ENCODE assay signal across 8 cellular contexts in genomic region chr5:31639488-31640011, GRCh38. TPM values are rescaled to one million over a fixed set of nuclear protein-coding genes. Genes with fewer than 3 reads are reported as not detected.
DNase-seq lines count a peak whose midpoint lies in the region; ATAC-seq and TF ChIP-seq lines count a peak whose summit lies in the region.

No MANE protein-coding gene starts in this region.

- H3K4me3 Mint-ChIP-seq in activated naive CD8-positive, alpha-beta T cell treated with anti-CD3 and anti-CD28 coated beads, Interleukin-2, amount 10 ng/mL, durations not matched to agents 7 days and 5 days: peak overlapping the region; percentile 36

- H2AFZ ChIP-seq in ACC112 (ENCODE audit: low read length, unreplicated experiment): peak overlapping the region; percentile 89

- H3K27ac ChIP-seq in ACC112 (ENCODE audit: low read depth, low read length) (no peak overlapping the region), left lung (no peak overlapping the region), upper lobe of left lung (peak overlapping the region in 1 of 4 donors; percentile 68)

- H3K9me3 ChIP-seq in left lung (no peaks in the 10 kb centered on the region), upper lobe of left lung (no peaks in the 10 kb centered on the region)

- no peaks in the 10 kb centered on the region for H3K36me3 ChIP-seq in ACC112 (ENCODE audit: insufficient read depth, low read length)
- no peaks in the 10 kb centered on the region for H3K36me3 ChIP-seq in left lung
- H3K36me3 ChIP-seq in upper lobe of left lung: no peaks in the 10 kb centered on the region

- no peaks in the 10 kb centered on the region for H3K4me1 ChIP-seq in ACC112 (ENCODE audit: control insufficient read depth, insufficient read depth, low read length, unreplicated experiment)
- H3K4me1 ChIP-seq in left lung: peaks cover 7 to 15% of the 10 kb centered on the region in 2 donors
- peaks cover 13 to 22% (median 14%) of the 10 kb centered on the region in 4 donors for H3K4me1 ChIP-seq in upper lobe of left lung

- H3K4me3 ChIP-seq in ACC112 (ENCODE audit: low read depth, low read length) (peak overlapping the region; percentile 78), left lung (peak overlapping the region; percentile 25 to 56), upper lobe of left lung (peak overlapping the region; percentile 23 to 87 (median 60))

- peaks cover 22% of the 10 kb centered on the region for H3K27me3 Mint-ChIP-seq in activated naive CD8-positive, alpha-beta T cell treated with anti-CD3 and anti-CD28 coated beads, Interleukin-2, amount 10 ng/mL, durations not matched to agents 7 days and 5 days

- ATAC-seq in HG02623 (IDR thresholded peaks at IDR 0.05; ENCODE audit: unreplicated experiment): peak; percentile 2
- peak; percentile 3 for ATAC-seq in activated naive CD8-positive, alpha-beta T cell treated with anti-CD3 and anti-CD28 coated beads, Interleukin-2, amount 10 ng/mL, durations not matched to agents 7 days and 5 days (ENCODE audit: low read depth)
- ATAC-seq in left lung: no peak
- ATAC-seq in upper lobe of left lung (ENCODE audit: low FRiP score in 2 of 2): no peak

- no peaks in the 10 kb centered on the region for H3K79me2 ChIP-seq in ACC112 (ENCODE audit: control insufficient read depth, insufficient read depth, low read length, unreplicated experiment)

- TF ChIP-seq EP300 in upper lobe of left lung (IDR thresholded peaks at IDR 0.05): no peak

- intact Hi-C loops in left lung (cut with DNase I) (no loop called here), posterior vena cava (cut with DNase I) (no loop called here)

- H3K4me1 Mint-ChIP-seq in activated naive CD8-positive, alpha-beta T cell treated with anti-CD3 and anti-CD28 coated beads, Interleukin-2, amount 10 ng/mL, durations not matched to agents 7 days and 5 days: peaks cover 3% of the 10 kb centered on the region

- no peaks in the 10 kb centered on the region for H3K36me3 Mint-ChIP-seq in activated naive CD8-positive, alpha-beta T cell treated with anti-CD3 and anti-CD28 coated beads, Interleukin-2, amount 10 ng/mL, durations not matched to agents 7 days and 5 days

- POLR2A ChIA-PET in activated naive CD8-positive, alpha-beta T cell treated with anti-CD3 and anti-CD28 coated beads, Interleukin-2, amount 10 ng/mL, durations not matched to agents 7 days and 5 days (lab: Charles Lee): no interaction called here

- no peak for TF ChIP-seq POLR2A in upper lobe of left lung (IDR thresholded peaks at IDR 0.05)

- TF ChIP-seq CTCF in left lung (IDR thresholded peaks at IDR 0.05) (no peak), upper lobe of left lung (IDR thresholded peaks at IDR 0.05) (no peak)

- DNase-seq in activated naive CD8-positive, alpha-beta T cell treated with anti-CD3 and anti-CD28 coated beads, Interleukin-2, amount 10 ng/mL, durations not matched to agents 7 days and 5 days: no peak
- DNase-seq in left lung: no peak
- no peak for DNase-seq in upper lobe of left lung
- DNase-seq in stimulated activated CD4-positive, alpha-beta T cell treated with anti-CD3 and anti-CD28 coated beads, Interleukin-4, amount 100 ng/mL, for 4 hours: no peak
- DNase-seq in posterior vena cava (ENCODE audit: low spot score): no peak
- no peak for DNase-seq in NCI-H1694 (lab: John Stamatoyannopoulos, UW)

- peaks cover 79% of the 10 kb centered on the region for H3K27me3 ChIP-seq in ACC112 (ENCODE audit: insufficient read depth, low read length)
- H3K27me3 ChIP-seq in left lung: peaks cover 13 to 31% of the 10 kb centered on the region in 2 donors
- peaks cover 0 to 6% (median 3%) of the 10 kb centered on the region in 4 donors for H3K27me3 ChIP-seq in upper lobe of left lung

- H3K27ac Mint-ChIP-seq in activated naive CD8-positive, alpha-beta T cell treated with anti-CD3 and anti-CD28 coated beads, Interleukin-2, amount 10 ng/mL, durations not matched to agents 7 days and 5 days: no peak overlapping the region

- WGBS in upper lobe of left lung, 2 donors: 7 to 31% methylated on average over 13 to 37 of the region's 41 CpGs

- H3K9me3 Mint-ChIP-seq in activated naive CD8-positive, alpha-beta T cell treated with anti-CD3 and anti-CD28 coated beads, Interleukin-2, amount 10 ng/mL, durations not matched to agents 7 days and 5 days: no peaks in the 10 kb centered on the region

RNA-seq across cellular contexts. Expression of gene PDZD2, which starts 0.6 kb away (rescaled TPM):
- under 1 TPM; 0.14 to 0.22 TPM for total RNA-seq in activated naive CD8-positive, alpha-beta T cell treated with anti-CD3 and anti-CD28 coated beads, Interleukin-2, amount 10 ng/mL, durations not matched to agents 7 days and 5 days
- total RNA-seq in left lung (10 to 100 TPM; 24.0 to 49.8 TPM), upper lobe of left lung (10 to 100 TPM; 53.4 to 73.6 (median 68.4) TPM), posterior vena cava (1 to 10 TPM; 4.1 to 4.9 TPM)

Comparison
In these comparisons a context has a peak if more than half of its experiments do, and no peak if none do; other contexts are left out.
1. ATAC-seq: peak in HG02623 (single experiment) and activated naive CD8-positive, alpha-beta T cell treated with anti-CD3 and anti-CD28 coated beads, Interleukin-2, amount 10 ng/mL, durations not matched to agents 7 days and 5 days (single experiment); none in left lung (single experiment) and upper lobe of left lung (0 of 2).
2. RNA of gene PDZD2, which starts 0.6 kb away (total RNA-seq): 53.4 to 73.6 TPM in upper lobe of left lung and 24.0 to 49.8 TPM in left lung; 4.1 to 4.9 TPM in posterior vena cava and 0.14 to 0.22 TPM in activated naive CD8-positive, alpha-beta T cell treated with anti-CD3 and anti-CD28 coated beads, Interleukin-2, amount 10 ng/mL, durations not matched to agents 7 days and 5 days; every median in the first group is over 4 times any median in the second.
3. Peak in every context shown above with its lines, with median percentiles within 50 percentile points of each other: H3K4me3 ChIP-seq.